8 cellular contexts compared by ENCODE assay signal in genomic region chr3:136196064-136196400, GRCh38. TPM values are rescaled to one million over a fixed set of nuclear protein-coding genes. Genes with fewer than 3 reads are reported as not detected.
DNase-seq lines count a peak whose midpoint lies in the region; ATAC-seq, FAIRE-seq and TF ChIP-seq lines count a peak whose summit lies in the region.

MSL2 (minus strand) TSS chr3:136196335; CDS start chr3:136195113, 1,222 bp downstream.

- DNase-seq in HL-60 (ENCODE audit: low read depth in 1 of 2, low spot score in 1 of 2): no peak
- DNase-seq in body of pancreas: peak in 1 of 4 donors; percentile 79
- no peak for DNase-seq in left colon
- peak in 3 of 49 donors; percentile 88 to 98 (median 94) for DNase-seq in substantia nigra (lab: John Stamatoyannopoulos, UW)
- DNase-seq in OCI-M1 (lab: John Stamatoyannopoulos, UW): no peak
- no peak for DNase-seq in HTR-8/SVneo (ENCODE audit: insufficient read length, low spot score)

- H3K4me3 ChIP-seq in HL-60 (replicated peaks; ENCODE audit: insufficient read depth, low read length) (peak within 1 kb of the TSS; percentile 67), body of pancreas (peak within 1 kb of the TSS; percentile 68 to 94)

- intact Hi-C loops in body of pancreas (cut with DNase I): no loop called here
- intact Hi-C loops in left colon (cut with DNase I, micrococcal nuclease): loop anchor here (10.0 kb wide), 3 partner anchors 59 to 559 kb away; partner anchors contain the start of genes PCCB (in 1 of the 2) and STAG1 (in 1 of the 2)

- no peaks in the 10 kb centered on the region for H3K36me3 ChIP-seq in body of pancreas (replicated peaks in 1 of 2; ENCODE audit: insufficient read depth in 1 of 2, low read depth in 2 of 2)

- H3K27me3 ChIP-seq in HL-60 (ENCODE audit: insufficient read depth, poor library complexity, severe bottlenecking): no peaks in the 10 kb centered on the region
- H3K27me3 ChIP-seq in body of pancreas: no peaks in the 10 kb centered on the region

- 1% methylated on average over 13 to 30 of the region's 37 CpGs for WGBS in body of pancreas, 2 donors

- peak within 1 kb of the TSS; percentile 98 for H3K27ac ChIP-seq in HL-60 (replicated peaks)
- H3K27ac ChIP-seq in body of pancreas: peak within 1 kb of the TSS; percentile 98 to 99 (median 98)
- H3K27ac ChIP-seq in substantia nigra (ENCODE audit: low read depth, low read length, poor library complexity, severe bottlenecking): peak within 1 kb of the TSS; percentile 99

- FAIRE-seq in HTR-8/SVneo (lab: Jason Lieb, UNC): no peak

- TF ChIP-seq CTCF in HL-60 (IDR thresholded peaks at IDR 0.05; ENCODE audit: insufficient read depth, low read length) (no peak), body of pancreas (IDR thresholded peaks at IDR 0.05) (no peak)

- TF ChIP-seq POLR2A in GM10847 (IDR thresholded peaks at IDR 0.05; ENCODE audit: extremely low read depth, insufficient read length) (peak; percentile 60), body of pancreas (IDR thresholded peaks at IDR 0.05) (peak in 1 of 3 donors; percentile 27)

- H3K4me1 ChIP-seq in body of pancreas: peaks cover 36% of the 10 kb centered on the region

- no peaks in the 10 kb centered on the region for H3K9me3 ChIP-seq in body of pancreas

- ATAC-seq in body of pancreas (peak; percentile 50), left colon (peak; percentile 52), GM21723 (IDR thresholded peaks at IDR 0.05; ENCODE audit: unreplicated experiment) (no peak)

RNA-seq across cellular contexts. Expression of gene MSL2, which starts in this region (rescaled TPM):
- total RNA-seq in body of pancreas (10 to 100 TPM; 17.5 to 19.2 TPM), left colon (10 to 100 TPM; 22.6 to 24.5 TPM)
